9 cellular contexts compared by ENCODE assay signal in the genomic region with DNA sequence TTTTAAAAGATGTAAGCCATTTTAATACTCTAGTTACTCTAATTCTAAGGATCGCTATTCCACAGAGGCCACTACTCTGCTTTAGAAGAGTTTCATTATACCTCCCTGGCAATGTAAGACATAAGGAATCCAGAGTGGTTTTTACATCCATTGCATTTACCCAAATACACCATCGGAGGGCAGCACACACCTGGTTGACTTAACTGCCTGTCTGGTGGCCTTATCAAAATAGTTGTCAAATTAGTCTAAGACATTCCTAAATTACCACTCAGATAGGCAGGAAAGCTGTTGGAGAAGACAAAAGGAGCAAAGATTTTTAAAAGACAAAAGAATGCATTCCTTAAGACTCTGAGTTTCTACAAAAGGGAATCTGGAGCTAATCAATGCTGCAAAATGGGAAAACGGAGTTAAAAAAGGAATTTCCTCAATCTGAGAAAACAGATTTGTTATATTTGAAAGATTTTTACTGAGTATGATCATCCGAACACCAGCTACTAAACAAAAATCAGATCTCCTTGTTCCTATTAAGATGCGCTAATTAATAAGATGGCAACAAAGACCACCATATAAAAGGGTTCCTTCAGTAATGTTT. TPM values are rescaled to one million over a fixed set of nuclear protein-coding genes. Genes with fewer than 3 reads are reported as not detected.
A peak's percentile ranks its signal among the peaks of the same experiment; 100 is the strongest.
DNase-seq lines count a peak whose midpoint lies in the region; ATAC-seq and TF ChIP-seq lines count a peak whose summit lies in the region.
"Had no signal": no experiment of that assay in that cellular context is flagged by ENCODE, and none has a peak within 500 bp of the region (broad histone marks: within the 10 kb centered on the region; RNA-seq: fewer than 3 reads in every experiment).

No MANE protein-coding gene starts in this region.

- no peaks in the 10 kb centered on the region for H3K4me1 ChIP-seq in CD4-positive, alpha-beta memory T cell (ENCODE audit: insufficient read depth, low read length)
- H3K4me1 ChIP-seq in adipocyte (ENCODE audit: control insufficient read depth, insufficient read depth, low read length) = no peaks in the 10 kb centered on the region
- H3K4me1 ChIP-seq in left ventricle myocardium inferior = peaks cover 4% of the 10 kb centered on the region

- no peaks in the 10 kb centered on the region for H3K9me3 ChIP-seq in CD4-positive, alpha-beta memory T cell (ENCODE audit: control insufficient read depth in 1 of 2, low read length in 2 of 2)
- H3K9me3 ChIP-seq in adipocyte (ENCODE audit: control insufficient read depth, low read length) (no peaks in the 10 kb centered on the region), left ventricle myocardium inferior (replicated peaks) (no peaks in the 10 kb centered on the region)

- no peak overlapping the region for H3K9ac ChIP-seq in adipocyte (ENCODE audit: low read length)

- POLR2A ChIA-PET in CD4-positive, alpha-beta memory T cell (lab: Charles Lee; ENCODE audit: partially characterized antibody) = no interaction called here

- no peaks in the 10 kb centered on the region for H3K9me3 Mint-ChIP-seq in CD4-positive, alpha-beta memory T cell
- H3K9me3 Mint-ChIP-seq: T-helper 1 cell treated with Interleukin-12 subunit alpha and Interleukin-12 subunit beta and Interleukin-4 antibody, amounts not matched to agents 30 μg/mL and 1 μg/mL, for 36 hours had no signal

- no peak overlapping the region for H3K4me3 Mint-ChIP-seq in CD4-positive, alpha-beta memory T cell
- H3K4me3 Mint-ChIP-seq: T-helper 1 cell treated with Interleukin-12 subunit alpha and Interleukin-12 subunit beta and Interleukin-4 antibody, amounts not matched to agents 30 μg/mL and 1 μg/mL, for 36 hours had no signal

- peak; percentile 73 for ATAC-seq in GM19351 (IDR thresholded peaks at IDR 0.05; ENCODE audit: unreplicated experiment)

- peak; percentile 18 to 40 (median 34) for DNase-seq in CD4-positive, alpha-beta memory T cell
- peak; percentile 49 to 52 for DNase-seq in Kasumi-1 (lab: John Stamatoyannopoulos, UW)
- DNase-seq in OCI-M2 (lab: John Stamatoyannopoulos, UW; ENCODE audit: unreplicated experiment) = peak; percentile 11
- DNase-seq in adipocyte (ENCODE audit: low read depth) = peak; percentile 83
- peak; percentile 23 for DNase-seq in left ventricle myocardium inferior
- peak; percentile 77 for DNase-seq in renal cortical epithelial cell (ENCODE audit: low read depth)
- no peak for DNase-seq in cortex of kidney (lab: John Stamatoyannopoulos, UW)

- no peak overlapping the region for H3K27ac ChIP-seq in CD4-positive, alpha-beta memory T cell (ENCODE audit: low read depth, low read length)
- no peak overlapping the region for H3K27ac ChIP-seq in left ventricle myocardium inferior (replicated peaks)

- intact Hi-C loops in CD4-positive, alpha-beta memory T cell (cut with micrococcal nuclease) = loop anchor here (1.0 to 2.0 kb wide), 2 partner anchors 389 to 1657 kb away; a partner anchor contains a TSS
- intact Hi-C loops in left ventricle myocardium inferior (cut with micrococcal nuclease) = loop anchor here (5.0 kb wide), 1 partner anchor 307 kb away; no protein-coding TSS in a partner anchor

- no peaks in the 10 kb centered on the region for H3K27me3 Mint-ChIP-seq in CD4-positive, alpha-beta memory T cell

- peak; percentile 90 for TF ChIP-seq CTCF in left ventricle myocardium inferior (IDR thresholded peaks at IDR 0.05; ENCODE audit: borderline replicate concordance)

- H3K27me3 ChIP-seq in CD4-positive, alpha-beta memory T cell (ENCODE audit: insufficient read depth, low read length) = no peaks in the 10 kb centered on the region
- H3K27me3 ChIP-seq in adipocyte (replicated peaks; ENCODE audit: control insufficient read depth, insufficient read depth, low read length) = no peaks in the 10 kb centered on the region
- H3K27me3 ChIP-seq in left ventricle myocardium inferior (ENCODE audit: low read depth) = no peaks in the 10 kb centered on the region

- no peak overlapping the region for H3K4me3 ChIP-seq in CD4-positive, alpha-beta memory T cell (ENCODE audit: low read length in 2 of 2)
- H3K4me3 ChIP-seq in adipocyte (ENCODE audit: low read length) = no peak overlapping the region
- no peak overlapping the region for H3K4me3 ChIP-seq in left ventricle myocardium inferior

- H3K36me3 Mint-ChIP-seq in CD4-positive, alpha-beta memory T cell = no peaks in the 10 kb centered on the region

- no peaks in the 10 kb centered on the region for H3K36me3 ChIP-seq in CD4-positive, alpha-beta memory T cell (ENCODE audit: insufficient read depth, low read length)
- H3K36me3 ChIP-seq in adipocyte (ENCODE audit: control insufficient read depth, insufficient read depth, low read length, severe bottlenecking) = no peaks in the 10 kb centered on the region
- H3K36me3 ChIP-seq in left ventricle myocardium inferior = no peaks in the 10 kb centered on the region

- CTCF ChIA-PET in CD4-positive, alpha-beta memory T cell (lab: Charles Lee; ENCODE audit: partially characterized antibody) = interaction anchor here (0.7 to 1.1 kb wide), 5 partner anchors 9 to 712 kb away, joined by 3 to 5 read pairs (median 3); a partner anchor contains a TSS

- H3K27ac Mint-ChIP-seq in CD4-positive, alpha-beta memory T cell = peak overlapping the region in 1 of 7 donors; percentile 48
- H3K27ac Mint-ChIP-seq: T-helper 1 cell treated with Interleukin-12 subunit alpha and Interleukin-12 subunit beta and Interleukin-4 antibody, amounts not matched to agents 30 μg/mL and 1 μg/mL, for 36 hours had no signal

- no peaks in the 10 kb centered on the region for H3K4me1 Mint-ChIP-seq in CD4-positive, alpha-beta memory T cell

RNA-seq across cellular contexts. Expression of a gene that starts 33.8 kb away (rescaled TPM):
- under 1 TPM; 0.23 to 0.47 TPM for total RNA-seq in CD4-positive, alpha-beta memory T cell
- under 1 TPM in 1 of 2 donors, not detected in 1; 0.34 TPM for polyA plus RNA-seq in CD4-positive, alpha-beta memory T cell
- 30.5 TPM for total RNA-seq in left ventricle myocardium inferior
- 30.6 and 65.2 TPM in 2 replicates for total RNA-seq in renal cortical epithelial cell

Comparison
In these comparisons a context has a peak if more than half of its experiments do, and no peak if none do; other contexts are left out.
1. RNA of a gene that starts 33.8 kb away (total RNA-seq): 30.6 to 65.2 TPM in renal cortical epithelial cell and 30.5 TPM in left ventricle myocardium inferior (single experiment); 0.23 to 0.47 TPM in CD4-positive, alpha-beta memory T cell; every median in the first group is over 10 times any median in the second.